Comparison of ENCODE assay signal across 8 cellular contexts in genomic region chr1:159798893-159799292, GRCh38. TPM values are rescaled to one million over a fixed set of nuclear protein-coding genes. Genes with fewer than 3 reads are reported as not detected.
DNase-seq lines count a peak whose midpoint lies in the region; ATAC-seq and TF ChIP-seq lines count a peak whose summit lies in the region.

No MANE protein-coding gene starts in this region.

- ATAC-seq in naive B cell (ENCODE audit: low read depth in 2 of 2) (peak; percentile 50 to 52), HG02884 (IDR thresholded peaks at IDR 0.05; ENCODE audit: unreplicated experiment) (no peak)

- in situ Hi-C loops in Caki2 (cut with HindIII; ENCODE audit: low pct_unique_long_range_greater_than_20kb, low sequenced_read_pairs), result loop anchor here (25.0 kb wide), 1 partner anchor 88 kb away; no protein-coding TSS in a partner anchor

- H3K36me3 Mint-ChIP-seq in naive B cell (no peaks in the 10 kb centered on the region), type B pancreatic cell (no peaks in the 10 kb centered on the region)

- H3K9me3 Mint-ChIP-seq in naive B cell, result no peaks in the 10 kb centered on the region
- no peaks in the 10 kb centered on the region for H3K9me3 Mint-ChIP-seq in type B pancreatic cell

- DNase-seq in Caki2 (ENCODE audit: low read depth), result peak; percentile 77
- peak; percentile 69 for DNase-seq in HS-27A (ENCODE audit: low read depth)
- peak; percentile 96 for DNase-seq in NCI-H526 treated with DMSO at 0.1 percent for 48 hours (lab: John Stamatoyannopoulos, UW)
- DNase-seq in activated CD4-positive, alpha-beta T cell treated with anti-CD3 and anti-CD28 coated beads, Interleukin-2, amount 50 U/mL, for 4 hours, result peak; percentile 20 to 21
- DNase-seq in erythroblast (lab: John Stamatoyannopoulos, UW), result peak; percentile 57 to 73
- peak; percentile 27 for DNase-seq in naive B cell
- DNase-seq in type B pancreatic cell (ENCODE audit: extremely low spot score, unreplicated experiment), result no peak

- H3K4me1 Mint-ChIP-seq in naive B cell (peaks cover 0 to 5% (median 0%) of the 10 kb centered on the region in 3 donors), type B pancreatic cell (ENCODE audit: unreplicated experiment) (no peaks in the 10 kb centered on the region)

- H3K27ac Mint-ChIP-seq in naive B cell (peak overlapping the region in 1 of 6 donors; percentile 81), type B pancreatic cell (no peak overlapping the region)

- TF ChIP-seq POLR2A in erythroblast (IDR thresholded peaks at IDR 0.05; ENCODE audit: low read length), result no peak

- H3K4me3 Mint-ChIP-seq in naive B cell (no peak overlapping the region), type B pancreatic cell (no peak overlapping the region)

- H3K27me3 Mint-ChIP-seq in naive B cell (peaks cover 28 to 46% (median 32%) of the 10 kb centered on the region in 3 donors), type B pancreatic cell (peaks cover 45% of the 10 kb centered on the region)

- TF ChIP-seq CTCF in type B pancreatic cell (conservative IDR thresholded peaks at IDR 0.05), result peak; percentile 80

RNA-seq across cellular contexts. Expression of gene FCRL6, which starts 3.3 kb away (rescaled TPM):
- total RNA-seq in Caki2 (2014; rRNA removed; shearing (Covaris generic); ENCODE audit: low replicate concordance), result not detected in 2 replicates
- 1 to 10 TPM in 1 of 6 donors, under 1 TPM in 3, not detected in 2; 0.11 to 1.2 (median 0.24) TPM for polyA plus RNA-seq in naive B cell (ENCODE audit: low read depth in 6 of 6)
- not detected in 2 replicates for total RNA-seq in type B pancreatic cell (ENCODE audit: low replicate concordance)

RNA-seq across cellular contexts. Expression of gene DUSP23, which starts 18.1 kb away (rescaled TPM):
- 86.0 and 130 TPM in 2 replicates for total RNA-seq in Caki2 (2014; rRNA removed; shearing (Covaris generic); ENCODE audit: low replicate concordance)
- 10 to 100 TPM; 24.3 to 31.5 (median 28.7) TPM for polyA plus RNA-seq in naive B cell (ENCODE audit: low read depth in 6 of 6)
- 24.0 and 37.7 TPM in 2 replicates for total RNA-seq in type B pancreatic cell (ENCODE audit: low replicate concordance)

RNA-seq across cellular contexts. Expression of gene SLAMF8, which starts 27.8 kb away (rescaled TPM):
- not detected in 2 replicates for total RNA-seq in Caki2 (2014; rRNA removed; shearing (Covaris generic); ENCODE audit: low replicate concordance)
- not detected for polyA plus RNA-seq in naive B cell (ENCODE audit: low read depth in 6 of 6)
- total RNA-seq in type B pancreatic cell (ENCODE audit: low replicate concordance), result not detected in 2 replicates
